In the genomic region with DNA sequence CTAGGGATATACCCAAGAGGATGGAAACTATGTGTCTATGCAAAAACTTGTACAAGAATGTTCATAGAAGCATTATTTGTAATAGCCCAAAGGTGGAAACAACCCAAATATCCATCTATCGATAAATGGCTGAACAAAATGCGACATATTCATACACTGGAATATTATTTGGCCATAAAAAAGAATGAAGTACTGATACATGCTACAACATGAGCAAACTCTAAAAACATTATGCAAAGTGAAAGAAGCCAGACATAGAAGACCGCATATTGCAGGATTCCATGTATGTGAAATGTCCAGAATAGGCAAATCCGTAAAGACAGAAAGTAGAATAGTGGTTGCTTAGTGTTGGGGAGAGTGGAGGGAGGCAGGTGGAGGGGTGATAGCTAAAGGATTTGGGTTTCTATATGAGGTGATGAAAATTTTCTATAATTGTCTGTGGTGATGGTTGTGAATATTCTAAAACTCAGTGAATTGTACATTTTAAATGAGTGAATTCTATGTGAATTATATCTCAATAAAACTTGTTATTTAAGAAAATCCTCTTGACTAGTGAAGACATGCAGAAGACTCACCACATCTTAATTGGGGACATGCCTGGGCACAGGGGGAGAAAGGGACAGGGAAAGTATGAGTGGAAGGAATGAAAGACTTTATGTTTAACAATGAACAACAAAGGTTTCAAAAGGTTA, we compare ENCODE assay signal across 10 cellular contexts. TPM values are rescaled to one million over a fixed set of nuclear protein-coding genes. Genes with fewer than 3 reads are reported as not detected.
DNase-seq lines count a peak whose midpoint lies in the region; ATAC-seq and TF ChIP-seq lines count a peak whose summit lies in the region.
"Had no signal": no experiment of that assay in that cellular context is flagged by ENCODE, and none has a peak within 500 bp of the region (broad histone marks: within the 10 kb centered on the region; RNA-seq: fewer than 3 reads in every experiment).

No MANE protein-coding gene starts in this region.

- H3K27me3 ChIP-seq in OCI-LY1 (ENCODE audit: insufficient read depth, low read length): no peaks in the 10 kb centered on the region
- H3K27me3 ChIP-seq in fibroblast of lung (ENCODE audit: control insufficient read depth, insufficient read depth, low read length): no peaks in the 10 kb centered on the region

- H3K4me3 ChIP-seq in GM12865 (ENCODE audit: low read depth, low read length) (peak overlapping the region; percentile 4; the same call in 1 of the 2 replicates), OCI-LY1 (ENCODE audit: low read depth, low read length, poor library complexity, severe bottlenecking) (no peak overlapping the region), fibroblast of lung (replicated peaks in 1 of 4; ENCODE audit: control extremely low read depth in 1 of 4, insufficient read depth in 1 of 4, low read depth in 3 of 4, low read length in 4 of 4) (no peak overlapping the region), skin epidermis (no peak overlapping the region)

- H3K36me3 ChIP-seq in OCI-LY1 (ENCODE audit: insufficient read depth, low read length) (no peaks in the 10 kb centered on the region), fibroblast of lung (ENCODE audit: control insufficient read depth, insufficient read depth, low read length) (peaks cover 5% of the 10 kb centered on the region)

- H3K27ac ChIP-seq in OCI-LY1 (ENCODE audit: low read depth, low read length, poor library complexity, severe bottlenecking) (peak overlapping the region; percentile 88), fibroblast of lung (ENCODE audit: insufficient read depth, low read length) (peak overlapping the region; percentile 78), skin epidermis (peak overlapping the region in 19 of 21 experiments; percentile 25 to 91 (median 70))

- no peaks in the 10 kb centered on the region for H3K9me3 ChIP-seq in OCI-LY1 (ENCODE audit: low read length)
- H3K9me3 ChIP-seq in fibroblast of lung (ENCODE audit: control insufficient read depth, insufficient read depth, low read depth, low read length): no peaks in the 10 kb centered on the region

- DNase-seq in GM12865 (ENCODE audit: low read depth) (no peak), fibroblast of lung (ENCODE audit: low read depth in 2 of 2) (no peak), SIG-M5 treated with dmso at 0.1 percent for 504 hours (lab: John Stamatoyannopoulos, UW; ENCODE audit: unreplicated experiment) (no peak), AML-193 (lab: John Stamatoyannopoulos, UW) (no peak)
- DNase-seq: effector CD8-positive, alpha-beta T cell; GDM1; NCI-H2171 treated with DMSO at 0.1 percent for 48 hours had no signal

- no peaks in the 10 kb centered on the region for H3F3A ChIP-seq in OCI-LY1 (ENCODE audit: insufficient read depth, low read length)

- H3K9ac ChIP-seq in OCI-LY1 (ENCODE audit: low read length): no peak overlapping the region
- no peak overlapping the region for H3K9ac ChIP-seq in fibroblast of lung (ENCODE audit: insufficient read depth, low read length)

- TF ChIP-seq CTCF in GM12865 (IDR thresholded peaks at IDR 0.05; ENCODE audit: insufficient read depth, low read depth, low read length, missing control alignments) (no peak), OCI-LY1 (IDR thresholded peaks at IDR 0.05; ENCODE audit: low read length) (no peak), fibroblast of lung (conservative IDR thresholded peaks at IDR 0.05 in 1 of 2, IDR thresholded peaks at IDR 0.05 in 1 of 2; ENCODE audit: low read depth in 1 of 2, low read length in 2 of 2) (no peak)

- H4K20me1 ChIP-seq in OCI-LY1 (ENCODE audit: insufficient read depth, low read length) (no peaks in the 10 kb centered on the region), fibroblast of lung (ENCODE audit: control insufficient read depth, extremely low read depth, insufficient read depth, low read length) (no peaks in the 10 kb centered on the region)

- H3K79me2 ChIP-seq in OCI-LY1 (ENCODE audit: insufficient read depth, low read length) (no peaks in the 10 kb centered on the region), fibroblast of lung (ENCODE audit: control insufficient read depth, insufficient read depth, low read length) (peaks cover 88% of the 10 kb centered on the region)

- no peak overlapping the region for H3K4me2 ChIP-seq in OCI-LY1 (ENCODE audit: low read length)
- H3K4me2 ChIP-seq in fibroblast of lung (ENCODE audit: extremely low read depth, insufficient read depth, low read length): no peak overlapping the region

- no peak overlapping the region for H2AFZ ChIP-seq in OCI-LY1 (ENCODE audit: low read length)
- H2AFZ ChIP-seq in fibroblast of lung (ENCODE audit: low read length): no peak overlapping the region

- ATAC-seq in HG03469 (IDR thresholded peaks at IDR 0.05; ENCODE audit: unreplicated experiment): no peak

- H3K4me1 ChIP-seq in OCI-LY1 (ENCODE audit: insufficient read depth, low read length, severe bottlenecking) (peaks cover 43% of the 10 kb centered on the region), fibroblast of lung (ENCODE audit: control insufficient read depth, extremely low read depth, insufficient read depth, low read length) (peaks cover 32% of the 10 kb centered on the region)

- H3K9me2 ChIP-seq in OCI-LY1 (ENCODE audit: low read depth, low read length): no peaks in the 10 kb centered on the region

RNA-seq across cellular contexts. Expression of gene SELPLG, which starts 29.8 kb away (rescaled TPM):
- 0.51 and 1.5 TPM in 2 replicates for total RNA-seq in fibroblast of lung
- polyA plus RNA-seq in fibroblast of lung: 3.0 and 5.3 TPM in 2 replicates
- polyA plus RNA-seq in fibroblast of lung (2012): 3.6 and 4.5 TPM in 2 replicates
- 3.6 and 9.7 TPM in 2 replicates for polyA minus RNA-seq in fibroblast of lung (ENCODE audit: low replicate concordance)
